ENCODE assay signal across 29 cellular contexts in the genomic region with DNA sequence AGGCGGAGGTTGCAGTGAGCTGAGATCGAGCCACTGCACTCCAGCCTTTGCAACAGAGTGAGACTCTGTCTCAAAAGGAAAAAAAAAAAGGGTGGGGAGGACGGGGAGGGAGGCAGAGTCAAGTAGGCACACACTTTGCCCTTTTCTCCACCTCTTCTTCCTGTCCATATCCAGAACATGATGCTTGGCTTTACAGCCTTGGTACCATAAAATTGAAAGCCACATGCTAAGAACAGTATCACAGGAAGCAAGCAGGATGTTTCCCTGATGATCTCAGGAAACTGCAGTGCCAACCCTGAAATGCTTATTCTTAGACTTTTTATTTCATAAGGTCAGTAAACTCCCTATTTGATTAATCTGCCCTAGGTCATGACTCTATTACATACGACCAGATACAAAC.
"Had no signal": no experiment of that assay in that cellular context is flagged by ENCODE, and none has a peak within 500 bp of the region (broad histone marks: within the 10 kb centered on the region; RNA-seq: fewer than 3 reads in every experiment).

No MANE protein-coding gene starts in this region.

- H3K9ac ChIP-seq: neural progenitor cell, parathyroid adenoma had no signal

- ATAC-seq: esophagus mucosa; heart right ventricle; left cardiac atrium; lower lobe of right lung; sciatic nerve; stimulated activated memory B cell treated with anti-CD40 and anti-IgM and Interleukin-4, amounts not matched to agents 10 μg/mL and 1 μg/mL and 100 μg/mL, for 72 hours; stimulated activated naive CD8-positive, alpha-beta T cell treated with anti-CD3 and anti-CD28 coated beads, Interleukin-15, Interleukin-2, amounts not matched to agents 100 U/mL and 50 U/mL, for 24 hours had no signal

- H2AFZ ChIP-seq: neural progenitor cell, parathyroid adenoma had no signal

- H3K27ac Mint-ChIP-seq: memory B cell; naive B cell; nephron; neural progenitor cell; stimulated activated memory B cell treated with anti-CD40 and anti-IgM and Interleukin-4, amounts not matched to agents 10 μg/mL and 1 μg/mL and 100 μg/mL, for 72 hours; type B pancreatic cell had no signal

- H3K4me2 ChIP-seq: neural progenitor cell had no signal

- H3K36me3 ChIP-seq: heart right ventricle, left ventricle myocardium inferior, lower lobe of right lung, neural progenitor cell, prostate gland, right atrium auricular region, tibial artery had no signal

- FAIRE-seq: islet of Langerhans had no signal

- H3K27me3 ChIP-seq: dorsolateral prefrontal cortex, heart right ventricle, neural progenitor cell, right atrium auricular region, testis had no signal

- H3K9me3 ChIP-seq: heart right ventricle, lower lobe of right lung, prostate gland, right atrium auricular region, testis, tibial artery had no signal

- H3K4me1 Mint-ChIP-seq: naive B cell; nephron; neural progenitor cell; stimulated activated memory B cell treated with anti-CD40 and anti-IgM and Interleukin-4, amounts not matched to agents 10 μg/mL and 1 μg/mL and 100 μg/mL, for 72 hours had no signal

- H3K27ac ChIP-seq: dorsolateral prefrontal cortex, epithelial cell of prostate, heart right ventricle, left ventricle myocardium inferior, lower lobe of right lung, neural progenitor cell, parathyroid adenoma, prostate gland, right atrium auricular region, testis, tibial artery had no signal

- H3K27me3 Mint-ChIP-seq: type B pancreatic cell had no signal

- H3K79me2 ChIP-seq: parathyroid adenoma had no signal

- H3K4me1 ChIP-seq: left ventricle myocardium inferior, lower lobe of right lung, neural progenitor cell, parathyroid adenoma, prostate gland, right atrium auricular region, testis, tibial artery had no signal

- DNase-seq: cerebellar nuclear complex; cortex of kidney; dorsolateral prefrontal cortex; effector CD4-positive, alpha-beta T cell; foreskin melanocyte; glutamatergic neuron; heart right ventricle; hippocampal formation; left cardiac atrium; left ventricle myocardium inferior; lower lobe of right lung; naive B cell; stimulated activated CD4-positive, alpha-beta T cell treated with anti-CD3 and anti-CD28 coated beads, Interleukin-4, amount 100 ng/mL, for 4 hours; stimulated activated naive CD8-positive, alpha-beta T cell treated with anti-CD3 and anti-CD28 coated beads, Interleukin-15, Interleukin-2, amounts not matched to agents 100 U/mL and 50 U/mL, for 24 hours; substantia nigra; testis; tibial artery had no signal

- H3K4me3 Mint-ChIP-seq: memory B cell; naive B cell; nephron; neural progenitor cell; stimulated activated memory B cell treated with anti-CD40 and anti-IgM and Interleukin-4, amounts not matched to agents 10 μg/mL and 1 μg/mL and 100 μg/mL, for 72 hours; type B pancreatic cell had no signal

- H3K4me3 ChIP-seq: dorsolateral prefrontal cortex, heart right ventricle, left ventricle myocardium inferior, lower lobe of right lung, neural progenitor cell, prostate gland, right atrium auricular region, testis, tibial artery had no signal

- H3K9me3 Mint-ChIP-seq: neural progenitor cell; stimulated activated memory B cell treated with anti-CD40 and anti-IgM and Interleukin-4, amounts not matched to agents 10 μg/mL and 1 μg/mL and 100 μg/mL, for 72 hours; type B pancreatic cell had no signal

- H3K36me3 Mint-ChIP-seq: memory B cell; neural progenitor cell; stimulated activated memory B cell treated with anti-CD40 and anti-IgM and Interleukin-4, amounts not matched to agents 10 μg/mL and 1 μg/mL and 100 μg/mL, for 72 hours; type B pancreatic cell had no signal
